In genomic region chr15:78340243-78341056, GRCh38 we compare ENCODE assay signal across 11 cellular contexts. TPM values are rescaled to one million over a fixed set of nuclear protein-coding genes. Genes with fewer than 3 reads are reported as not detected.
DNase-seq lines count a peak whose midpoint lies in the region; ATAC-seq and TF ChIP-seq lines count a peak whose summit lies in the region.
"Had no signal": no experiment of that assay in that cellular context is flagged by ENCODE, and none has a peak within 500 bp of the region (broad histone marks: within the 10 kb centered on the region; RNA-seq: fewer than 3 reads in every experiment).

Gene CRABP1, plus strand, starts transcription at chr15:78340353. Its CDS starts 76 bp downstream, at chr15:78340429.

- H3K4me1 ChIP-seq in RWPE2 (ENCODE audit: insufficient read depth, poor library complexity, severe bottlenecking), result no peaks in the 10 kb centered on the region
- H3K4me1 ChIP-seq in stomach smooth muscle (ENCODE audit: control insufficient read depth, insufficient read depth, low read length), result peaks cover 14% of the 10 kb centered on the region

- H3K4me3 ChIP-seq in RWPE2 (ENCODE audit: severe bottlenecking) (no peak within 1 kb of the TSS), iPS-18c (ENCODE audit: insufficient read depth, low read depth, low read length) (peak within 1 kb of the TSS; percentile 84), stomach smooth muscle (ENCODE audit: low read length in 2 of 2) (peak within 1 kb of the TSS; percentile 16 to 22)

- peaks cover 81% of the 10 kb centered on the region for H3K27me3 ChIP-seq in RWPE2 (ENCODE audit: insufficient read depth, poor library complexity, severe bottlenecking)
- H3K27me3 ChIP-seq in stomach smooth muscle (ENCODE audit: control insufficient read depth in 1 of 2, insufficient read depth in 2 of 2, low read length in 2 of 2), result peaks cover 45 to 49% of the 10 kb centered on the region in 2 donors

- POLR2A ChIA-PET in MCF 10A (lab: Yijun Ruan, JAX), result no interaction called here

- intact Hi-C loops in MCF 10A (cut with micrococcal nuclease), result no loop called here

- in situ Hi-C loops in T47D (cut with HindIII; ENCODE audit: low pct_unique_long_range_greater_than_20kb, low sequenced_read_pairs), result no loop called here

- ATAC-seq in RWPE2 (ENCODE audit: low read depth), result peak; percentile 32

- H3K36me3 ChIP-seq in RWPE2 (ENCODE audit: low read depth) (no peaks in the 10 kb centered on the region), stomach smooth muscle (ENCODE audit: control insufficient read depth in 2 of 2, insufficient read depth in 2 of 2, low read length in 2 of 2) (no peaks in the 10 kb centered on the region)

- H3K9me3 Mint-ChIP-seq in MCF 10A (ENCODE audit: unreplicated experiment), result no peaks in the 10 kb centered on the region
- H3K9me3 Mint-ChIP-seq: CD4-positive, CD25-positive, alpha-beta regulatory T cell had no signal

- no peak within 1 kb of the TSS for H3K27ac ChIP-seq in RWPE2 (ENCODE audit: poor library complexity, severe bottlenecking)
- no peak within 1 kb of the TSS for H3K27ac ChIP-seq in stomach smooth muscle (ENCODE audit: low read length)

- TF ChIP-seq CTCF in MCF 10A (IDR thresholded peaks at IDR 0.05; ENCODE audit: unreplicated experiment), result no peak
- TF ChIP-seq CTCF in RWPE2 (IDR thresholded peaks at IDR 0.05; ENCODE audit: poor library complexity, severe bottlenecking), result no peak

- no peaks in the 10 kb centered on the region for H3K36me3 Mint-ChIP-seq in MCF 10A (ENCODE audit: insufficient read depth, unreplicated experiment)
- H3K36me3 Mint-ChIP-seq: CD4-positive, CD25-positive, alpha-beta regulatory T cell had no signal

- H3K27ac Mint-ChIP-seq in MCF 10A (ENCODE audit: low read depth, unreplicated experiment), result no peak within 1 kb of the TSS
- H3K27ac Mint-ChIP-seq: CD4-positive, CD25-positive, alpha-beta regulatory T cell had no signal

- CTCF ChIA-PET in MCF 10A (lab: Yijun Ruan, JAX), result no interaction called here

- H3K9me3 ChIP-seq in RWPE2 (ENCODE audit: severe bottlenecking) (no peaks in the 10 kb centered on the region), iPS-18c (ENCODE audit: control insufficient read depth, insufficient read depth, low read length) (no peaks in the 10 kb centered on the region), stomach smooth muscle (ENCODE audit: control insufficient read depth in 2 of 2, low read length in 2 of 2) (no peaks in the 10 kb centered on the region)

- BruUV-seq in MCF 10A (replicated peaks; lab: Mats Ljungman, UMichigan), result no TSS peak

- peak; percentile 28 to 31 for DNase-seq in T47D (ENCODE audit: low read depth in 1 of 2, low spot score in 1 of 2)
- no peak for DNase-seq in MCF 10A (ENCODE audit: unreplicated experiment)
- no peak for DNase-seq in RWPE2 (ENCODE audit: low spot score)
- DNase-seq in hepatic stellate cell (ENCODE audit: low spot score), result no peak
- DNase-seq in SHP77 (lab: John Stamatoyannopoulos, UW), result no peak
- no peak for DNase-seq in stimulated activated CD4-positive, alpha-beta T cell treated with anti-CD3 and anti-CD28 coated beads, Interleukin-4, amount 100 ng/mL, for 1 hour

- no peak within 1 kb of the TSS for H3K4me3 Mint-ChIP-seq in MCF 10A (ENCODE audit: unreplicated experiment)
- H3K4me3 Mint-ChIP-seq: CD4-positive, CD25-positive, alpha-beta regulatory T cell had no signal

- H3K9ac ChIP-seq in stomach smooth muscle (ENCODE audit: low read length in 2 of 2), result no peak within 1 kb of the TSS

- H3K27me3 Mint-ChIP-seq in MCF 10A (ENCODE audit: insufficient read depth, unreplicated experiment), result peaks cover 68% of the 10 kb centered on the region

- H3K4me1 Mint-ChIP-seq in MCF 10A (ENCODE audit: insufficient read depth, unreplicated experiment), result no peaks in the 10 kb centered on the region

RNA-seq across cellular contexts. Expression of gene CRABP1, which starts in this region (rescaled TPM):
- not detected in 2 replicates for total RNA-seq in MCF 10A (2022)
- total RNA-seq: CD4-positive, CD25-positive, alpha-beta regulatory T cell; LHCN-M2; pulmonary artery endothelial cell had no signal

Comparison
In these comparisons a context has a peak if more than half of its experiments do, and no peak if none do; other contexts are left out.
1. DNase-seq: peak in T47D (2 of 2); none in MCF 10A (single experiment), RWPE2 (single experiment), hepatic stellate cell (single experiment), SHP77 (0 of 2) and stimulated activated CD4-positive, alpha-beta T cell treated with anti-CD3 and anti-CD28 coated beads, Interleukin-4, amount 100 ng/mL, for 1 hour (single experiment).